ENCODE assay signal across 21 cellular contexts in genomic region chr15:86054338-86054737, GRCh38. TPM values are rescaled to one million over a fixed set of nuclear protein-coding genes. Genes with fewer than 3 reads are reported as not detected.
"Had no signal": no experiment of that assay in that cellular context is flagged by ENCODE, and none has a peak within 500 bp of the region (broad histone marks: within the 10 kb centered on the region; RNA-seq: fewer than 3 reads in every experiment).

No MANE protein-coding gene starts in this region.

- DNase-seq: KBM-7, MV-4-11, NCI-H1048, NCI-H1105, NCI-H1417, NCI-H1436 treated with DMSO at 0.1 percent for 48 hours, NCI-H1694, NCI-H187 treated with DMSO at 0.1 percent for 48 hours, NCI-H2081, NCI-H2107, NCI-H2227 treated with DMSO at 0.1 percent for 48 hours, NCI-H526, PC-3, SHP77, SK-N-SH, SW 1271, T-cell had no signal

- H3K9me3 ChIP-seq: SK-N-SH had no signal

- H3K27ac ChIP-seq: HL-60, RWPE1 had no signal

RNA-seq across cellular contexts. Expression of gene AGBL1, which starts 25.3 kb away (rescaled TPM):
- total RNA-seq: MCF 10A, PC-3, SK-MEL-5, T-cell had no signal
